ENCODE assay signal across 10 cellular contexts in the genomic region with DNA sequence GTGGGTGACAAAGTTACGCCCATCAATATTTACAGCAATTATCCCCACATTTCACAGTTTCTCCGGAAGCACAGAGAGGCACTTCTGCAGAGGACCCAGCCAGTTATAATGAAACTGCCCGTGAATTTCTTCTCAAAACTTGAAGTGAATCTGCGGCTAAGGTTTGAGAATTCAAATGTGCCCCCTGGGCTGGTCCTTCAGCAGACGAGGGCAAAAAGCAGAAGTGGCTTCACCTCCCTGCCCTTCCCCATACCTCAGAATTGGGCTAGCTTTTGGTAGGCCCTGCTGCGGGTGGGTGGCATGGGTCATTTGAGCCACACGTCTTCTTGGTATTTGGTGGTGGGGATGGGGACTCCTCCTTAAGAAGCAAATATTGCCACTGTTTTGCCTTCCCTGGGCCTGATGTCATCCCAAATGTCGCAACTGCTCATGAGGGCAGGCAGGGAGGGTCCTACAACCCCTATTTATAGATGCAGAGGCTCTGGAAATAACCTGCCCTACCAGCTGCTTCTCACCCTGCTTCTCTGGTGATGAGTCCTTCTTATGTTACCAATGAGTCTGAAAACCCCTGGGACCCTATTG. TPM values are rescaled to one million over a fixed set of nuclear protein-coding genes. Genes with fewer than 3 reads are reported as not detected.
DNase-seq lines count a peak whose midpoint lies in the region; ATAC-seq, FAIRE-seq and TF ChIP-seq lines count a peak whose summit lies in the region.
"Had no signal": no experiment of that assay in that cellular context is flagged by ENCODE, and none has a peak within 500 bp of the region (broad histone marks: within the 10 kb centered on the region; RNA-seq: fewer than 3 reads in every experiment).

No MANE protein-coding gene starts in this region.

- no peaks in the 10 kb centered on the region for H3K36me3 ChIP-seq in GM12878 (ENCODE audit: control insufficient read depth in 2 of 2, insufficient read depth in 2 of 2, low read length in 1 of 2)
- H3K36me3 ChIP-seq in uterus, result no peaks in the 10 kb centered on the region

- H3K9me3 ChIP-seq in GM12878 (replicated peaks; ENCODE audit: control insufficient read depth, insufficient read depth, low read length) (no peaks in the 10 kb centered on the region; the same call in 2 of the 3 replicates), uterus (no peaks in the 10 kb centered on the region)

- peak overlapping the region; percentile 91 for H3K4me2 ChIP-seq in GM12878 (ENCODE audit: control insufficient read depth, insufficient read depth)

- DNase-seq in GM12864 (ENCODE audit: low read depth) (peak; percentile 88), GM12878 (ENCODE audit: low read depth, low spot score) (peak; percentile 94), NCI-H69 (lab: John Stamatoyannopoulos, UW) (no peak), NCI-H2029 (lab: John Stamatoyannopoulos, UW) (no peak), NCI-H1417 treated with DMSO at 0.1 percent for 48 hours (lab: John Stamatoyannopoulos, UW) (no peak), uterus (no peak)
- DNase-seq: posterior cingulate gyrus had no signal

- no peak for TF ChIP-seq CTCF in GM12864 (IDR thresholded peaks at IDR 0.05; ENCODE audit: low read depth, low read length, missing control alignments)
- TF ChIP-seq CTCF in GM12878 (IDR thresholded peaks at IDR 0.05 in 2 of 3, conservative IDR thresholded peaks at IDR 0.05 in 1 of 3; ENCODE audit: control insufficient read depth in 2 of 3, extremely low read depth in 1 of 3, insufficient read depth in 1 of 3, low read depth in 3 of 3, low read length in 3 of 3), result no peak
- no peak for TF ChIP-seq CTCF in uterus (IDR thresholded peaks at IDR 0.05)

- POLR2A ChIA-PET in GM12878 (lab: Charles Lee), result interaction anchor here (0.8 to 3.0 kb wide), 5 partner anchors 16 to 134 kb away, joined by 3 to 29 read pairs (median 4); a partner anchor contains a TSS

- BruUV-seq in GM12878 (replicated peaks; lab: Mats Ljungman, UMichigan), result TSS peak; percentile 66

- H3K27me3 ChIP-seq in GM12878 (replicated peaks in 1 of 2; ENCODE audit: control insufficient read depth in 2 of 2, insufficient read depth in 2 of 2, low read length in 1 of 2) (no peaks in the 10 kb centered on the region; a peak in 1 of 4 replicates), uterus (no peaks in the 10 kb centered on the region)

- intact Hi-C loops in GM12878 (cut with micrococcal nuclease; ENCODE audit: unreplicated experiment), result loop anchor here (1.0 kb wide), 2 partner anchors 16 to 91 kb away; a partner anchor contains a TSS
- intact Hi-C loops in uterus (cut with DNase I; ENCODE audit: low total_unique reads), result no loop called here

- peak; percentile 80 for FAIRE-seq in GM12878 (lab: Jason Lieb, UNC)

- ATAC-seq in GM19468 (IDR thresholded peaks at IDR 0.05; ENCODE audit: extremely low read depth, unreplicated experiment) (peak; percentile 43), HG03354 (IDR thresholded peaks at IDR 0.05; ENCODE audit: poor library complexity, severe bottlenecking, unreplicated experiment) (peak; percentile 46), GM12878 (peak; percentile 58)

- peak overlapping the region; percentile 93 for H3K27ac ChIP-seq in GM12878 (ENCODE audit: control insufficient read depth, insufficient read depth)
- no peak overlapping the region for H3K27ac ChIP-seq in uterus
- H3K27ac ChIP-seq: C4-2B had no signal

- CTCF ChIA-PET in GM12878 (lab: Yijun Ruan, JAX), result interaction anchor here (0.8 to 5.3 kb wide), 5 partner anchors 16 to 137 kb away, joined by 3 to 23 read pairs (median 5); a partner anchor contains a TSS

- H3K4me3 ChIP-seq in GM12864 (ENCODE audit: low read depth, low read length), result peak overlapping the region; percentile 6; the same call in 1 of the 2 replicates
- H3K4me3 ChIP-seq in GM12878, result peak overlapping the region; percentile 11; the same call in 1 of the 2 replicates
- no peak overlapping the region for H3K4me3 ChIP-seq in uterus

- SMC1A ChIA-PET in GM12878 (lab: Charles Lee; ENCODE audit: uncharacterized antibody, unreplicated experiment), result interaction anchor here (0.7 to 7.8 kb wide), 8 partner anchors 9 to 135 kb away, joined by 3 to 85 read pairs (median 6); a partner anchor contains a TSS

- H2AFZ ChIP-seq in GM12878 (ENCODE audit: control insufficient read depth, low read depth, low read length), result peak overlapping the region; percentile 68

- H3K9ac ChIP-seq in GM12878 (ENCODE audit: control insufficient read depth, insufficient read depth, low read length), result peak overlapping the region; percentile 66

- TF ChIP-seq POLR2A in GM12878 (IDR thresholded peaks at IDR 0.05; ENCODE audit: low read depth, low read length), result no peak
- TF ChIP-seq POLR2A in uterus (IDR thresholded peaks at IDR 0.05), result no peak

- TF ChIP-seq EP300 in GM12878 (IDR thresholded peaks at IDR 0.05; ENCODE audit: borderline replicate concordance in 1 of 2, control insufficient read depth in 1 of 2, low read depth in 2 of 2, low read length in 2 of 2), result peak; percentile 34 to 69; a peak in 2 of 4 replicates

- RAD21 ChIA-PET in GM12878 (lab: Charles Lee; ENCODE audit: unreplicated experiment), result interaction anchor here (0.5 to 3.2 kb wide), 6 partner anchors 10 to 97 kb away, joined by 3 to 24 read pairs (median 4); a partner anchor contains a TSS

- TF ChIP-seq RAD21 in GM12878 (IDR thresholded peaks at IDR 0.05; ENCODE audit: insufficient read depth, low read depth, low read length), result 0 out of 2 replicates have a peak, but pooled peaks have one; percentile 12

- H4K20me1 ChIP-seq in GM12878 (ENCODE audit: control insufficient read depth, insufficient read depth), result no peaks in the 10 kb centered on the region

- H3K4me1 ChIP-seq in GM12878 (ENCODE audit: control insufficient read depth, insufficient read depth, low read length), result peaks cover 38% of the 10 kb centered on the region
- H3K4me1 ChIP-seq in uterus, result no peaks in the 10 kb centered on the region

- in situ Hi-C loops in GM12878 (cut with MboI), result loop anchor here (10.0 kb wide), 2 partner anchors 507 to 867 kb away; a partner anchor contains a TSS

- H3K79me2 ChIP-seq in GM12878 (ENCODE audit: control insufficient read depth, insufficient read depth, low read length), result peaks cover 5% of the 10 kb centered on the region

- 0% methylated on average over 8 of the region's 8 CpGs for WGBS in GM12878 (ENCODE audit: insufficient coverage, insufficient replicate concordance, low lambda C conversion rate, missing lambda C conversion rate)

TF ChIP-seq in GM12878, 131 proteins besides CTCF, POLR2A, EP300 and RAD21 (continues in another document):
- TF ChIP-seq EED (IDR thresholded peaks at IDR 0.05; ENCODE audit: low read depth) (peak; percentile 91), SMAD1 (IDR thresholded peaks at IDR 0.05; ENCODE audit: low read depth, partially characterized antibody) (peak; percentile 61), NBN (IDR thresholded peaks at IDR 0.05) (peak; percentile 94), CREM (IDR thresholded peaks at IDR 0.05; ENCODE audit: low read depth) (peak; percentile 56), MTA2 (IDR thresholded peaks at IDR 0.05; ENCODE audit: low read depth) (peak; percentile 91), RELA (IDR thresholded peaks at IDR 0.05; ENCODE audit: borderline replicate concordance, partially characterized antibody) (peak; percentile 86), MYC (IDR thresholded peaks at IDR 0.05; ENCODE audit: insufficient read depth, insufficient read length, insufficient replicate concordance, low read length, severe bottlenecking) (no peak)
- TF ChIP-seq, protein P1, sequence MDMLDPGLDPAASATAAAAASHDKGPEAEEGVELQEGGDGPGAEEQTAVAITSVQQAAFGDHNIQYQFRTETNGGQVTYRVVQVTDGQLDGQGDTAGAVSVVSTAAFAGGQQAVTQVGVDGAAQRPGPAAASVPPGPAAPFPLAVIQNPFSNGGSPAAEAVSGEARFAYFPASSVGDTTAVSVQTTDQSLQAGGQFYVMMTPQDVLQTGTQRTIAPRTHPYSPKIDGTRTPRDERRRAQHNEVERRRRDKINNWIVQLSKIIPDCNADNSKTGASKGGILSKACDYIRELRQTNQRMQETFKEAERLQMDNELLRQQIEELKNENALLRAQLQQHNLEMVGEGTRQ (IDR thresholded peaks at IDR 0.05; ENCODE audit: borderline replicate concordance, low read depth, low read length), result no peak

RNA-seq across cellular contexts. Expression of a gene that starts 16.6 kb away (rescaled TPM):
- 484 and 561 TPM in 2 replicates for total RNA-seq in GM12878 (2013; cell fraction: nucleolus; rRNA removed)
- total RNA-seq in GM12878 (2014; rRNA removed), result 81.2 and 82.2 TPM in 2 replicates
- total RNA-seq in GM12878 (2014; rRNA removed; fragmentation: Illumina TruSeq; extraction: Trizol), result 36.3 and 38.1 TPM in 2 replicates
- total RNA-seq in GM12878 (2021), result 132 and 136 TPM in 2 replicates
- 16.4 TPM for polyA plus RNA-seq in GM12878 (2011; ENCODE audit: low read depth)
- polyA plus RNA-seq in GM12878 (2011; rRNA removed), result 24.4 and 58.0 TPM in 2 replicates
- 46.0 and 51.0 TPM in 2 replicates for polyA plus RNA-seq in GM12878 (2011; cell fraction: cytosol; rRNA removed)
- polyA plus RNA-seq in GM12878 (2011; cell fraction: nucleus; rRNA removed), result 214 and 216 TPM in 2 replicates
- 26.0 and 43.0 TPM in 2 replicates for polyA plus RNA-seq in GM12878 (2012)
- 34.4 and 49.4 TPM in 2 replicates for polyA plus RNA-seq in GM12878 (2014; fragmentation: Illumina TruSeq; extraction: Trizol)
- 10 to 100 TPM; 13.5 to 13.9 TPM for polyA plus RNA-seq in GM12878 (2014; fragmentation: Nextera tagmentation; extraction: Ambion mirVana)
- 70.3 and 78.5 TPM in 2 replicates for polyA plus RNA-seq in GM12878 (2014; rRNA removed)
- polyA plus RNA-seq in GM12878 (2016; fragmentation: Nextera tagmentation; extraction: Ambion mirVana), result 10 to 100 TPM; 31.7 to 45.2 TPM
- 149 and 180 TPM in 2 replicates for polyA minus RNA-seq in GM12878 (2011; rRNA and poly(A)+ RNA removed)
- 57.9 and 65.2 TPM in 2 replicates for polyA minus RNA-seq in GM12878 (2011; cell fraction: cytosol; rRNA and poly(A)+ RNA removed)
- 153 and 224 TPM in 2 replicates for polyA minus RNA-seq in GM12878 (2011; cell fraction: nucleus; rRNA and poly(A)+ RNA removed)
- 1 to 10 TPM in 2 of 4 donors, under 1 TPM in 2; 0.26 to 5.2 (median 1.2) TPM for total RNA-seq in uterus

Comparison
In these comparisons a context has a peak if more than half of its experiments do, and no peak if none do; other contexts are left out.
1. DNase-seq: peak in GM12864 (single experiment) and GM12878 (single experiment); none in NCI-H69 (single experiment), NCI-H2029 (single experiment), NCI-H1417 treated with DMSO at 0.1 percent for 48 hours (single experiment) and uterus (0 of 2).
2. H3K4me3 ChIP-seq: peak in GM12864 (single experiment) and GM12878 (single experiment); none in uterus (0 of 2).
3. RNA of a gene that starts 16.6 kb away (total RNA-seq): 36.3 to 561 TPM in GM12878; 0.26 to 5.2 TPM in uterus; every median in the first group is over 4 times any median in the second.
4. Peak in every context shown above with its lines, with median percentiles within 50 percentile points of each other: ATAC-seq.